In genomic region chr3:138377804-138378203, GRCh38 we compare ENCODE assay signal across 25 cellular contexts. TPM values are rescaled to one million over a fixed set of nuclear protein-coding genes. Genes with fewer than 3 reads are reported as not detected.
DNase-seq lines count a peak whose midpoint lies in the region; ATAC-seq, FAIRE-seq and TF ChIP-seq lines count a peak whose summit lies in the region.
"Had no signal": no experiment of that assay in that cellular context is flagged by ENCODE, and none has a peak within 500 bp of the region (broad histone marks: within the 10 kb centered on the region; RNA-seq: fewer than 3 reads in every experiment).

No MANE protein-coding gene starts in this region.

- TF ChIP-seq POLR2A in heart left ventricle (IDR thresholded peaks at IDR 0.05) (no peak), uterus (IDR thresholded peaks at IDR 0.05) (no peak)

- no peaks in the 10 kb centered on the region for H3K27me3 Mint-ChIP-seq in dendritic cell treated with granulocyte-macrophage colony-stimulating factor and Interleukin-4, amounts not matched to agents 40 ng/mL and 50 ng/mL, for 4 days

- DNase-seq in heart left ventricle (no peak), cardiac septum (ENCODE audit: low spot score) (no peak), sciatic nerve (ENCODE audit: low spot score) (peak; percentile 31), uterus (no peak), RCC 7860 (ENCODE audit: low spot score) (no peak), NCI-H2171 (lab: John Stamatoyannopoulos, UW) (no peak)
- DNase-seq: 8988T; CD8-positive, alpha-beta T cell; DND-41; KBM-7; MM.1S; NCI-H1048; NCI-H1436 treated with DMSO at 0.1 percent for 48 hours; NCI-H1930; NCI-H345; NCI-H524; NCI-H774; NK-92 treated with Interleukin-12 subunit alpha and Interleukin-12 subunit beta, amount 100 ng/mL, for 24 hours; SHP77 had no signal

- peaks cover 84% of the 10 kb centered on the region for H3K36me3 Mint-ChIP-seq in dendritic cell treated with granulocyte-macrophage colony-stimulating factor and Interleukin-4, amounts not matched to agents 40 ng/mL and 50 ng/mL, for 4 days (ENCODE audit: low read depth)
- H3K36me3 Mint-ChIP-seq: CD8-positive, alpha-beta T cell had no signal

- H3K4me1 ChIP-seq in heart left ventricle: peaks cover 11 to 86% (median 52%) of the 10 kb centered on the region in 12 donors
- H3K4me1 ChIP-seq in uterus: peaks cover 11 to 12% of the 10 kb centered on the region in 2 donors

- ATAC-seq in heart left ventricle (no peak), sciatic nerve (no peak)
- ATAC-seq: CD8-positive, alpha-beta T cell; GM12878; GM23338 had no signal

- H3K27ac Mint-ChIP-seq in dendritic cell treated with granulocyte-macrophage colony-stimulating factor and Interleukin-4, amounts not matched to agents 40 ng/mL and 50 ng/mL, for 4 days: peak overlapping the region; percentile 60
- H3K27ac Mint-ChIP-seq: CD8-positive, alpha-beta T cell had no signal

- FAIRE-seq in RCC 7860 (lab: Jason Lieb, UNC): no peak
- FAIRE-seq: GM12878 had no signal

- H3K36me3 ChIP-seq in heart left ventricle (peaks cover 0 to 45% (median 21%) of the 10 kb centered on the region in 9 donors), uterus (no peaks in the 10 kb centered on the region)
- H3K36me3 ChIP-seq: HAP-1 had no signal

- H3K9me3 Mint-ChIP-seq in dendritic cell treated with granulocyte-macrophage colony-stimulating factor and Interleukin-4, amounts not matched to agents 40 ng/mL and 50 ng/mL, for 4 days: peaks cover 8% of the 10 kb centered on the region
- H3K9me3 Mint-ChIP-seq: CD8-positive, alpha-beta T cell; GM23338 had no signal

- peaks cover 61% of the 10 kb centered on the region for H3K4me1 Mint-ChIP-seq in dendritic cell treated with granulocyte-macrophage colony-stimulating factor and Interleukin-4, amounts not matched to agents 40 ng/mL and 50 ng/mL, for 4 days (ENCODE audit: low read depth)

- H3K9me3 ChIP-seq in heart left ventricle (no peaks in the 10 kb centered on the region), uterus (no peaks in the 10 kb centered on the region)
- H3K9me3 ChIP-seq: HAP-1 had no signal

- WGBS in heart left ventricle, 4 donors: 65 to 73% (median 68%) methylated on average over 5 of the region's 5 CpGs

- H3K27ac ChIP-seq in heart left ventricle (peak overlapping the region in 11 of 12 donors; percentile 23 to 96 (median 89)), uterus (peak overlapping the region; percentile 28 to 38)

- H3K4me3 ChIP-seq in heart left ventricle: no peak overlapping the region
- H3K4me3 ChIP-seq in uterus: no peak overlapping the region
- H3K4me3 ChIP-seq: BLaER1 treated with 17β-estradiol and CSF1 and Interleukin-3, amounts not matched to agents 10 nM and 100 nM; GM12878; GM23338; HAP-1 had no signal

- TF ChIP-seq CTCF in heart left ventricle (IDR thresholded peaks at IDR 0.05): no peak
- TF ChIP-seq CTCF in uterus (IDR thresholded peaks at IDR 0.05): no peak

- intact Hi-C loops in heart left ventricle (cut with DNase I) (no loop called here), cardiac septum (cut with DNase I) (no loop called here), sciatic nerve (cut with DNase I) (no loop called here), uterus (cut with DNase I; ENCODE audit: low total_unique reads) (no loop called here)
- intact Hi-C loops in dendritic cell treated with granulocyte-macrophage colony-stimulating factor and Interleukin-4, amounts not matched to agents 40 ng/mL and 50 ng/mL, for 4 days (cut with micrococcal nuclease): no loop called here

- H3K4me3 Mint-ChIP-seq in dendritic cell treated with granulocyte-macrophage colony-stimulating factor and Interleukin-4, amounts not matched to agents 40 ng/mL and 50 ng/mL, for 4 days: no peak overlapping the region
- H3K4me3 Mint-ChIP-seq: CD8-positive, alpha-beta T cell; GM23338 had no signal

- H3K27me3 ChIP-seq in heart left ventricle: no peaks in the 10 kb centered on the region
- H3K27me3 ChIP-seq in uterus: no peaks in the 10 kb centered on the region
- H3K27me3 ChIP-seq: BLaER1 treated with 17β-estradiol and CSF1 and Interleukin-3, amounts not matched to agents 10 nM and 100 nM had no signal

RNA-seq across cellular contexts. Expression of gene MRAS, which starts 29.4 kb away (rescaled TPM):
- 100 to 1,000 TPM; 227 to 413 (median 254) TPM for total RNA-seq in heart left ventricle
- polyA plus RNA-seq in heart left ventricle: 100 to 1,000 TPM; 112 to 245 TPM
- total RNA-seq in cardiac septum: 327 TPM
- total RNA-seq in sciatic nerve: 314 TPM
- total RNA-seq in uterus: 10 to 100 TPM; 13.8 to 83.0 (median 46.8) TPM
- total RNA-seq: CD8-positive, alpha-beta T cell had no signal

RNA-seq across cellular contexts. Expression of gene NME9, which starts 48.2 kb away (rescaled TPM):
- total RNA-seq in heart left ventricle (not detected), cardiac septum (not detected), sciatic nerve (1.3 TPM), uterus (1 to 10 TPM in 2 of 4 donors, not detected in 2; 1.3 to 5.0 TPM)
- not detected for polyA plus RNA-seq in heart left ventricle
- total RNA-seq: GM12878, HT1080 had no signal

RNA-seq across cellular contexts. Expression of gene ESYT3, which starts 56.6 kb away (rescaled TPM):
- total RNA-seq in heart left ventricle: 1 to 10 TPM in 6 of 9 donors, under 1 TPM in 3; 0.87 to 2.7 (median 1.7) TPM
- polyA plus RNA-seq in heart left ventricle: 1 to 10 TPM in 1 of 2 donors, under 1 TPM in 1; 0.42 to 1.0 TPM
- total RNA-seq in cardiac septum: 2.4 TPM
- 12.6 TPM for total RNA-seq in sciatic nerve
- 10 to 100 TPM in 1 of 4 donors, 1 to 10 TPM in 3; 1.4 to 30.8 (median 4.9) TPM for total RNA-seq in uterus
- total RNA-seq: CD8-positive, alpha-beta T cell; GM12878 had no signal
- polyA plus RNA-seq: GM12878 had no signal
